Comparison of ENCODE assay signal across 12 cellular contexts in genomic region chr5:92391-93220, GRCh38. TPM values are rescaled to one million over a fixed set of nuclear protein-coding genes. Genes with fewer than 3 reads are reported as not detected.
DNase-seq lines count a peak whose midpoint lies in the region; ATAC-seq and TF ChIP-seq lines count a peak whose summit lies in the region.
"Had no signal": no experiment of that assay in that cellular context is flagged by ENCODE, and none has a peak within 500 bp of the region (broad histone marks: within the 10 kb centered on the region; RNA-seq: fewer than 3 reads in every experiment).

No MANE protein-coding gene starts in this region.

- H3K9ac ChIP-seq in iPS-15b (ENCODE audit: low read depth, low read length): peak overlapping the region; percentile 28

- H3K27me3 Mint-ChIP-seq in activated naive CD8-positive, alpha-beta T cell: peaks cover 35% of the 10 kb centered on the region
- peaks cover 45% of the 10 kb centered on the region for H3K27me3 Mint-ChIP-seq in activated naive CD8-positive, alpha-beta T cell treated with anti-CD3 and anti-CD28 coated beads, Interleukin-2, amount 50 U/mL, for 24 hours
- H3K27me3 Mint-ChIP-seq in type B pancreatic cell: peaks cover 32% of the 10 kb centered on the region

- H3K4me3 ChIP-seq in iPS-15b (ENCODE audit: low read depth, low read length): peak overlapping the region; percentile 66

- H3K4me3 Mint-ChIP-seq in activated naive CD8-positive, alpha-beta T cell: peak overlapping the region; percentile 46
- no peak overlapping the region for H3K4me3 Mint-ChIP-seq in activated naive CD8-positive, alpha-beta T cell treated with anti-CD3 and anti-CD28 coated beads, Interleukin-2, amount 50 U/mL, for 24 hours
- peak overlapping the region; percentile 91 for H3K4me3 Mint-ChIP-seq in type B pancreatic cell
- H3K4me3 Mint-ChIP-seq: IgD-negative memory B cell had no signal

- H3K36me3 Mint-ChIP-seq in activated naive CD8-positive, alpha-beta T cell: no peaks in the 10 kb centered on the region
- H3K36me3 Mint-ChIP-seq in activated naive CD8-positive, alpha-beta T cell treated with anti-CD3 and anti-CD28 coated beads, Interleukin-2, amount 50 U/mL, for 24 hours (ENCODE audit: low read depth): no peaks in the 10 kb centered on the region
- peaks cover 10% of the 10 kb centered on the region for H3K36me3 Mint-ChIP-seq in type B pancreatic cell

- peaks cover 7% of the 10 kb centered on the region for H3K4me1 Mint-ChIP-seq in activated naive CD8-positive, alpha-beta T cell (ENCODE audit: low read depth)
- H3K4me1 Mint-ChIP-seq in activated naive CD8-positive, alpha-beta T cell treated with anti-CD3 and anti-CD28 coated beads, Interleukin-2, amount 50 U/mL, for 24 hours: peaks cover 2% of the 10 kb centered on the region
- H3K4me1 Mint-ChIP-seq in type B pancreatic cell (ENCODE audit: unreplicated experiment): peaks cover 4% of the 10 kb centered on the region

- TF ChIP-seq CTCF in type B pancreatic cell (conservative IDR thresholded peaks at IDR 0.05): no peak

- H3K36me3 ChIP-seq in iPS-15b (ENCODE audit: control insufficient read depth, insufficient read depth, low read length): peaks cover 3% of the 10 kb centered on the region
- H3K36me3 ChIP-seq: thoracic aorta had no signal

- H3K9me3 ChIP-seq in iPS-15b (ENCODE audit: control insufficient read depth, insufficient read depth, low read length): no peaks in the 10 kb centered on the region
- H3K9me3 ChIP-seq: thoracic aorta had no signal

- no peaks in the 10 kb centered on the region for H3K9me3 Mint-ChIP-seq in activated naive CD8-positive, alpha-beta T cell (ENCODE audit: low read depth)
- no peaks in the 10 kb centered on the region for H3K9me3 Mint-ChIP-seq in activated naive CD8-positive, alpha-beta T cell treated with anti-CD3 and anti-CD28 coated beads, Interleukin-2, amount 50 U/mL, for 24 hours
- H3K9me3 Mint-ChIP-seq in type B pancreatic cell: no peaks in the 10 kb centered on the region

- peaks cover 10% of the 10 kb centered on the region for H3K4me1 ChIP-seq in iPS-15b (ENCODE audit: control insufficient read depth, insufficient read depth, low read length)
- H3K4me1 ChIP-seq: foreskin keratinocyte had no signal

- no peaks in the 10 kb centered on the region for H3K27me3 ChIP-seq in iPS-15b (ENCODE audit: control insufficient read depth, insufficient read depth, low read length)

- H3K27ac Mint-ChIP-seq in activated naive CD8-positive, alpha-beta T cell: no peak overlapping the region
- H3K27ac Mint-ChIP-seq in activated naive CD8-positive, alpha-beta T cell treated with anti-CD3 and anti-CD28 coated beads, Interleukin-2, amount 50 U/mL, for 24 hours: no peak overlapping the region
- peak overlapping the region; percentile 92 for H3K27ac Mint-ChIP-seq in type B pancreatic cell
- H3K27ac Mint-ChIP-seq: IgD-negative memory B cell had no signal

- DNase-seq in activated naive CD8-positive, alpha-beta T cell treated with anti-CD3 and anti-CD28 coated beads, Interleukin-2, amount 50 U/mL, for 24 hours: no peak
- peak; percentile 48 for DNase-seq in NCI-H748 treated with DMSO at 0.1 percent for 48 hours (lab: John Stamatoyannopoulos, UW)
- no peak for DNase-seq in type B pancreatic cell (ENCODE audit: extremely low spot score, unreplicated experiment)
- DNase-seq in mucosa of gallbladder (ENCODE audit: low spot score): no peak
- DNase-seq: activated CD4-positive, alpha-beta T cell treated with anti-CD3 and anti-CD28 coated beads for 1 hour; foreskin keratinocyte had no signal

- ATAC-seq in activated naive CD8-positive, alpha-beta T cell treated with anti-CD3 and anti-CD28 coated beads, Interleukin-2, amount 50 U/mL, for 24 hours: no peak
- no peak for ATAC-seq in GM19397 (IDR thresholded peaks at IDR 0.05; ENCODE audit: unreplicated experiment)
- ATAC-seq in HG03432 (IDR thresholded peaks at IDR 0.05; ENCODE audit: unreplicated experiment): no peak

RNA-seq across cellular contexts. Expression of gene PLEKHG4B, which starts 0.6 kb away (rescaled TPM):
- total RNA-seq in type B pancreatic cell (ENCODE audit: low replicate concordance) (32.8 and 46.6 TPM in 2 replicates), mucosa of gallbladder (0.09 TPM)
- total RNA-seq: foreskin keratinocyte had no signal

Comparison
In these comparisons a context has a peak if more than half of its experiments do, and no peak if none do; other contexts are left out.
1. RNA of gene PLEKHG4B, which starts 0.6 kb away (total RNA-seq): 32.8 to 46.6 TPM in type B pancreatic cell; 0.09 TPM in mucosa of gallbladder (single experiment); every median in the first group is over 10 times any median in the second.